Comparison of ENCODE assay signal across 26 cellular contexts in genomic region chr20:50668326-50668725, GRCh38. TPM values are rescaled to one million over a fixed set of nuclear protein-coding genes. Genes with fewer than 3 reads are reported as not detected.
DNase-seq lines count a peak whose midpoint lies in the region; FAIRE-seq and TF ChIP-seq lines count a peak whose summit lies in the region.
"Had no signal": no experiment of that assay in that cellular context is flagged by ENCODE, and none has a peak within 500 bp of the region (broad histone marks: within the 10 kb centered on the region; RNA-seq: fewer than 3 reads in every experiment).

No MANE protein-coding gene starts in this region.

- H3K79me2 ChIP-seq in H9 (ENCODE audit: insufficient read depth, low read length) = no peaks in the 10 kb centered on the region
- H3K79me2 ChIP-seq in astrocyte (ENCODE audit: insufficient read depth, low read length) = no peaks in the 10 kb centered on the region
- no peaks in the 10 kb centered on the region for H3K79me2 ChIP-seq in neural progenitor cell (ENCODE audit: low read depth)

- H3K4ac ChIP-seq in H9 (ENCODE audit: low read depth, low read length) = no peak overlapping the region

- no peaks in the 10 kb centered on the region; a peak in 1 of 7 replicates for H3K36me3 Mint-ChIP-seq in H9 (ENCODE audit: insufficient read depth in 1 of 3, low read depth in 3 of 3)
- no peaks in the 10 kb centered on the region for H3K36me3 Mint-ChIP-seq in astrocyte (ENCODE audit: low read depth, unreplicated experiment)
- no peaks in the 10 kb centered on the region for H3K36me3 Mint-ChIP-seq in neural progenitor cell
- H3K36me3 Mint-ChIP-seq: CD14-positive monocyte; CD8-positive, alpha-beta memory T cell; T-cell had no signal

- H4K91ac ChIP-seq in H9 (ENCODE audit: insufficient read length, low read depth, low read length) = no peak overlapping the region

- peak overlapping the region; percentile 21 for H3K4me2 ChIP-seq in BLaER1
- no peak overlapping the region for H3K4me2 ChIP-seq in H9 (ENCODE audit: insufficient read depth, insufficient read length, low read length)
- H3K4me2 ChIP-seq in astrocyte (ENCODE audit: low read length) = no peak overlapping the region
- no peak overlapping the region for H3K4me2 ChIP-seq in neural progenitor cell

- WGBS in H9 (ENCODE audit: extremely low coverage, insufficient read length, low lambda C conversion rate) = no CpG with 5 or more reads among the region's 6 CpGs
- 85 to 87% methylated on average over 6 of the region's 6 CpGs for WGBS in tibial nerve, 2 donors

- H3K14ac ChIP-seq in H9 (ENCODE audit: insufficient read depth, low read length) = no peak overlapping the region

- H3K9ac ChIP-seq in BLaER1 = no peak overlapping the region
- H3K9ac ChIP-seq in H9 (ENCODE audit: extremely low read depth, insufficient read length, low read length) = no peak overlapping the region
- no peak overlapping the region for H3K9ac ChIP-seq in astrocyte (ENCODE audit: low read length)
- H3K9ac ChIP-seq in neural progenitor cell = no peak overlapping the region

- H3K27ac Mint-ChIP-seq in H9 (peak overlapping the region in 2 of 3 experiments; percentile 15 to 27; a peak in 2 of 7 replicates), astrocyte (ENCODE audit: unreplicated experiment) (peak overlapping the region; percentile 81), neural progenitor cell (peak overlapping the region; percentile 25)
- H3K27ac Mint-ChIP-seq: CD8-positive, alpha-beta memory T cell; T-cell had no signal

- H3K27ac ChIP-seq in BLaER1 (no peak overlapping the region), H9 (ENCODE audit: insufficient read length, low read depth, low read length) (no peak overlapping the region), astrocyte (ENCODE audit: low read depth, low read length) (no peak overlapping the region), neural progenitor cell (no peak overlapping the region), tibial nerve (no peak overlapping the region)
- H3K27ac ChIP-seq: HL-60 had no signal

- H3K36me3 ChIP-seq in BLaER1 (no peaks in the 10 kb centered on the region), astrocyte (ENCODE audit: insufficient read depth, low read length) (no peaks in the 10 kb centered on the region), neural progenitor cell (no peaks in the 10 kb centered on the region), tibial nerve (no peaks in the 10 kb centered on the region)

- H2AK5ac ChIP-seq in H9 (ENCODE audit: insufficient read length, low read length) = no peak overlapping the region

- H3K9me3 Mint-ChIP-seq in H9 (no peaks in the 10 kb centered on the region), astrocyte (ENCODE audit: unreplicated experiment) (no peaks in the 10 kb centered on the region), neural progenitor cell (no peaks in the 10 kb centered on the region)
- H3K9me3 Mint-ChIP-seq: CD14-positive monocyte; CD8-positive, alpha-beta memory T cell; T-cell had no signal

- no peak overlapping the region for H2BK20ac ChIP-seq in H9 (ENCODE audit: low read depth, low read length, poor library complexity, severe bottlenecking)

- no peak overlapping the region for H2AFZ ChIP-seq in H9 (ENCODE audit: low read length)
- no peak overlapping the region for H2AFZ ChIP-seq in astrocyte (ENCODE audit: low read depth, low read length)
- H2AFZ ChIP-seq in neural progenitor cell (replicated peaks) = no peak overlapping the region

- no peak overlapping the region for H2BK15ac ChIP-seq in H9 (ENCODE audit: low read depth, low read length)

- TF ChIP-seq EP300 in tibial nerve (IDR thresholded peaks at IDR 0.05) = no peak

- no peak overlapping the region for H3K4me3 Mint-ChIP-seq in H9
- H3K4me3 Mint-ChIP-seq in astrocyte (ENCODE audit: unreplicated experiment) = no peak overlapping the region
- no peak overlapping the region for H3K4me3 Mint-ChIP-seq in neural progenitor cell
- H3K4me3 Mint-ChIP-seq: CD14-positive monocyte; CD8-positive, alpha-beta memory T cell; T-cell had no signal

- no peaks in the 10 kb centered on the region for H3K9me3 ChIP-seq in BLaER1
- H3K9me3 ChIP-seq in H9 (ENCODE audit: control insufficient read depth, low read depth, low read length) = no peaks in the 10 kb centered on the region
- no peaks in the 10 kb centered on the region for H3K9me3 ChIP-seq in astrocyte (ENCODE audit: insufficient read depth, low read depth, low read length)
- H3K9me3 ChIP-seq in neural progenitor cell (ENCODE audit: low read depth) = no peaks in the 10 kb centered on the region
- no peaks in the 10 kb centered on the region for H3K9me3 ChIP-seq in tibial nerve

- no peaks in the 10 kb centered on the region for H3K27me3 ChIP-seq in BLaER1
- H3K27me3 ChIP-seq in H9 (ENCODE audit: insufficient read depth, low read length) = no peaks in the 10 kb centered on the region
- H3K27me3 ChIP-seq in astrocyte (ENCODE audit: insufficient read depth, low read length) = no peaks in the 10 kb centered on the region
- H3K27me3 ChIP-seq in neural progenitor cell = no peaks in the 10 kb centered on the region
- H3K27me3 ChIP-seq in tibial nerve = no peaks in the 10 kb centered on the region

- no peak for DNase-seq in H9
- no peak for DNase-seq in astrocyte (ENCODE audit: low read depth)
- DNase-seq in neural progenitor cell (ENCODE audit: low spot score) = no peak
- DNase-seq in tibial nerve (ENCODE audit: low spot score in 2 of 2) = no peak
- no peak for DNase-seq in NCI-H2081 (lab: John Stamatoyannopoulos, UW)
- DNase-seq in NCI-H524 treated with DMSO at 0.1 percent for 48 hours (lab: John Stamatoyannopoulos, UW) = no peak
- no peak for DNase-seq in activated CD8-positive, alpha-beta memory T cell treated with anti-CD3 and anti-CD28 coated beads, Interleukin-2, amount 50 U/mL, for 48 hours
- DNase-seq: CD8-positive, alpha-beta memory T cell; GOT3; Kasumi-1; NCI-H1092 treated with DMSO at 0.1 percent for 48 hours; NCI-H1436 treated with DMSO at 0.1 percent for 48 hours; NCI-H187 treated with DMSO at 0.1 percent for 48 hours; NCI-H2107; NCI-H446; NCI-H526; NCI-H82; NK-92 treated with Interleukin-12 subunit alpha and Interleukin-12 subunit beta, amount 100 ng/mL, for 24 hours; PC-3; SHP77; T-cell had no signal

- no peak overlapping the region for H2BK120ac ChIP-seq in H9 (ENCODE audit: low read depth, low read length, poor library complexity, severe bottlenecking)

- H3T11ph ChIP-seq in H9 (ENCODE audit: low read length) = no peak overlapping the region

- H2BK12ac ChIP-seq in H9 (ENCODE audit: insufficient read length, low read depth, low read length) = no peak overlapping the region

- H3K23ac ChIP-seq in H9 (ENCODE audit: insufficient read length, low read depth, low read length) = no peak overlapping the region

- H3K23me2 ChIP-seq in H9 (ENCODE audit: insufficient read length, low read depth, low read length, poor library complexity, severe bottlenecking) = no peaks in the 10 kb centered on the region

- H4K20me1 ChIP-seq in BLaER1 = no peaks in the 10 kb centered on the region
- H4K20me1 ChIP-seq in H9 (ENCODE audit: control insufficient read depth, insufficient read depth, insufficient read length) = no peaks in the 10 kb centered on the region
- no peaks in the 10 kb centered on the region for H4K20me1 ChIP-seq in astrocyte (ENCODE audit: insufficient read depth, low read length)
- no peaks in the 10 kb centered on the region for H4K20me1 ChIP-seq in neural progenitor cell (ENCODE audit: low read depth)

- no peak overlapping the region for H2BK5ac ChIP-seq in H9 (ENCODE audit: insufficient read length, low read length)

- TF ChIP-seq CTCF in H9 (conservative IDR thresholded peaks at IDR 0.05) (no peak), astrocyte (IDR thresholded peaks at IDR 0.05; ENCODE audit: insufficient read depth, low read depth, low read length) (no peak), neural progenitor cell (IDR thresholded peaks at IDR 0.05) (no peak), tibial nerve (IDR thresholded peaks at IDR 0.05) (no peak)

- no peak for TF ChIP-seq POLR2A in tibial nerve (IDR thresholded peaks at IDR 0.05)

- H3K79me1 ChIP-seq in H9 (ENCODE audit: insufficient read depth, low read depth, low read length, poor library complexity, severe bottlenecking) = no peaks in the 10 kb centered on the region

- no peaks in the 10 kb centered on the region for H3F3A ChIP-seq in neural progenitor cell (ENCODE audit: low read depth)

- H3K18ac ChIP-seq in H9 (ENCODE audit: insufficient read length, low read depth, low read length) = no peak overlapping the region

- no peaks in the 10 kb centered on the region; the same call in 1 of the 2 replicates for H3K27me3 Mint-ChIP-seq in H9 (ENCODE audit: low read depth)
- no peaks in the 10 kb centered on the region for H3K27me3 Mint-ChIP-seq in astrocyte (ENCODE audit: low read depth, unreplicated experiment)
- H3K27me3 Mint-ChIP-seq in neural progenitor cell (ENCODE audit: insufficient read depth, low read depth) = peaks cover 15% of the 10 kb centered on the region

- no peak overlapping the region for H4K5ac ChIP-seq in H9 (ENCODE audit: insufficient read length, low read depth, low read length)

- no peak for FAIRE-seq in astrocyte (lab: Jason Lieb, UNC)
- FAIRE-seq: D721Med had no signal

- H4K8ac ChIP-seq in H9 (replicated peaks; ENCODE audit: insufficient read length, low read depth, low read length) = no peak overlapping the region

- H3K4me1 ChIP-seq in BLaER1 (peaks cover 64% of the 10 kb centered on the region), H9 (ENCODE audit: insufficient read depth, low read length) (no peaks in the 10 kb centered on the region), astrocyte (ENCODE audit: insufficient read depth, low read length) (peaks cover 4% of the 10 kb centered on the region), neural progenitor cell (no peaks in the 10 kb centered on the region), tibial nerve (peaks cover 0 to 2% (median 0%) of the 10 kb centered on the region in 4 donors)

- H3K4me3 ChIP-seq in BLaER1 (no peak overlapping the region), astrocyte (ENCODE audit: insufficient read depth, low read depth, low read length) (no peak overlapping the region), neural progenitor cell (no peak overlapping the region), tibial nerve (no peak overlapping the region)

- H3K56ac ChIP-seq in H9 (ENCODE audit: insufficient read length, low read depth, low read length) = no peak overlapping the region

- H3K4me1 Mint-ChIP-seq in H9 = peaks cover 11 to 25% of the 10 kb centered on the region in 2 experiments
- peaks cover 11% of the 10 kb centered on the region for H3K4me1 Mint-ChIP-seq in astrocyte (ENCODE audit: low read depth, unreplicated experiment)
- H3K4me1 Mint-ChIP-seq in neural progenitor cell = peaks cover 22% of the 10 kb centered on the region
- H3K4me1 Mint-ChIP-seq: CD14-positive monocyte; CD8-positive, alpha-beta memory T cell; T-cell had no signal

RNA-seq across cellular contexts. Expression of gene RIPOR3, which starts 23.0 kb away (rescaled TPM):
- total RNA-seq in H9 (2021) = 0.46 and 0.48 TPM in 2 replicates
- 0.29 and 0.39 TPM in 2 replicates for total RNA-seq in astrocyte
- 1.2 and 3.7 TPM in 2 replicates for total RNA-seq in neural progenitor cell (ENCODE audit: low replicate concordance)
- 10 to 100 TPM; 24.5 to 73.0 (median 35.5) TPM for total RNA-seq in tibial nerve
- total RNA-seq: CD8-positive, alpha-beta memory T cell; SK-MEL-5 had no signal

Comparison
In these comparisons a context has a peak if more than half of its experiments do, and no peak if none do; other contexts are left out.
1. H3K27ac Mint-ChIP-seq: peak in every context shown above with its lines; median percentile 81 in astrocyte; 25 in neural progenitor cell; 21 in H9.